ENCODE assay signal across 1 cellular context in the genomic region with DNA sequence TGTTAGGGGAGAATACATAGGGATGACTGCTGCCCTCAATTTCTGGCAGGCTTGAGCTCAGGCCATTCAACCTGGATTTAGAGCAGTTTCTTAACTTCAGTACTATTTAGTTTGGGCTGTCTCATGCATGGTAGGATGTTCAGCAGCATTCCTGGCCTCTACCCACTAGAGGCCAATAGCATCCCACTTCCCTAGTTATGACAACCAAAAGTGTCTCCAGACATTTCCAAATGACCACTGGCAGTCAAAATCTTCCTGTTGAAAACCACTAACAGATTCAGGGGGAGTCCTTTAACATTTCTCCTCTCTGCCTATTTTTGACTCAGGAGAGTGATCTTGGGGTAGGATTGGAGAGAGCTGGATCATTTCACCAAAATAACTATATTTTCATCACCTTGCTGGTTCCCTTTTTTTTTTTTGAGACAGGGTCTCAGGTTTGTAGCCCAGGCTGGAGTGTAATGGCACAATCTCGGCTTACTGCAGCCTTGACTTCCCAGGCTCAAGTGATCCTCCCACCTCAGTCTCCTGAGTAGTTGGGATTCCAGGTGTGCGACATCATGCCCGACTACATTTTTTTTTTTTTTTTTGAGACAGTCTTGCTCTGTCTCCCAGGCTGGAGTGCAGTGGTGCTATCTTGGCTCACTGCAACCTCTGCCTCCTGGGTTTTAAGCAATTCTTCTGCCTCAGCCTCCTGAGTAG.
TF ChIP-seq lines count a peak whose summit lies in the region.

No MANE protein-coding gene starts in this region.

TF ChIP-seq in HepG2, 621 proteins besides CTCF, POLR2A, EP300 and RAD21:
- TF ChIP-seq, protein P1, sequence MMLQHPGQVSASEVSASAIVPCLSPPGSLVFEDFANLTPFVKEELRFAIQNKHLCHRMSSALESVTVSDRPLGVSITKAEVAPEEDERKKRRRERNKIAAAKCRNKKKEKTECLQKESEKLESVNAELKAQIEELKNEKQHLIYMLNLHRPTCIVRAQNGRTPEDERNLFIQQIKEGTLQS (CRISPR knock-in tag; IDR thresholded peaks at IDR 0.05) = 0 out of 2 replicates have a peak, but pooled peaks have one; percentile 28
- TF ChIP-seq, protein P2, sequence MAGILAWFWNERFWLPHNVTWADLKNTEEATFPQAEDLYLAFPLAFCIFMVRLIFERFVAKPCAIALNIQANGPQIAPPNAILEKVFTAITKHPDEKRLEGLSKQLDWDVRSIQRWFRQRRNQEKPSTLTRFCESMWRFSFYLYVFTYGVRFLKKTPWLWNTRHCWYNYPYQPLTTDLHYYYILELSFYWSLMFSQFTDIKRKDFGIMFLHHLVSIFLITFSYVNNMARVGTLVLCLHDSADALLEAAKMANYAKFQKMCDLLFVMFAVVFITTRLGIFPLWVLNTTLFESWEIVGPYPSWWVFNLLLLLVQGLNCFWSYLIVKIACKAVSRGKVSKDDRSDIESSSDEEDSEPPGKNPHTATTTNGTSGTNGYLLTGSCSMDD (CRISPR knock-in tag; IDR thresholded peaks at IDR 0.05) = no peak
